Comparison of ENCODE assay signal across 8 cellular contexts in the genomic region with DNA sequence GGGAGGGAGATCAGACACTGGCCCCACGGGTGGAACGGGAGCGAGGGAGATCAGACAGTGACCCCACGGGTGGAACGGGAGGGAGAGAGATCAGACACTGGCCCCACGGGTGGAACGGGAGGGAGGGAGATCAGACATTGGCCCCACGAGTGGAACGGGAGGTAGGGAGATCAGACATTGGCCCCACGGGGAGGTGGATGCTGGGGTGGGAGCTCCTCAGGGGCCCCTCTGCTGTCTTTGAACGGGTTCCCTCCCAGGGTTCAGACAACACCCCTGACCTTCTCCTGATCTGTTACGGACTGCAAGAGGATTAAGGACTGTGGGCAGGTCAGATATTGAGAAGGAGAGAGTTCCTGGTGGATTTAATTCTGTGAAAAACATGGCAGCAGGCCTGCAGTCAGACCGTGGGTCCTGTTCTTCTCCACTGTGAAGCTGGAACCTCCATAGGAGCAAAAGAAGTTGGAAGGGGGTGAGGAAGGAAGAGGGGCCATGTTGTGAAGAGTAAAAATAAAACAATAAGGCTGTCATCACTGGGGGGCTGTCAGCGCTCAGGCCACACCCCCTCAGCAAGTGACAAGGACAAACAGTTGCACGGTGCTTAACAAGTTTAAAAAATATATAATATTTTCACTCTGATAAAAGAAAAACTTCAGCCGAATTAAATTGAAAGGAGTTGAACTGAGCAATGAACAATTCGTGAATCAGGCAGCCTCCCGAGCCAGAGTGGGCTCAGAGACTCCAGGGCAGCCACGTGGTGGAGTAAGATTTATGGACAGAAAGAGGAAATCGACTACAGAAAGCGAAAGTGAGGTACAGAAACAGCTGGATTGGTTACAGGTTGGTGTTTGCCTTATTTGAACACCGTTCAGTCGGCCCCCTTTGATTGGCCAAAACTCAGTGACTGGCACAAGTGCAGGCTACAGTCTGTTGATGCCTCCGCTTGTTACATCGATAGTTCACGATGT.
A peak's percentile ranks its signal among the peaks of the same experiment; 100 is the strongest.
DNase-seq lines count a peak whose midpoint lies in the region; TF ChIP-seq lines count a peak whose summit lies in the region.

No MANE protein-coding gene starts in this region.

- no peak overlapping the region for H3K4me2 ChIP-seq in neuronal stem cell (ENCODE audit: insufficient read depth, low read length, poor library complexity, severe bottlenecking)
- H3K4me2 ChIP-seq in mesendoderm (ENCODE audit: low read length): no peak overlapping the region

- CTCF ChIA-PET in RWPE1 (lab: Yijun Ruan, JAX): interaction anchor here (0.7 to 0.8 kb wide), 4 partner anchors 9 to 521 kb away, joined by 3 to 8 read pairs (median 4); no protein-coding TSS in a partner anchor

- no peaks in the 10 kb centered on the region for H3K27me3 ChIP-seq in Peyer's patch
- H3K27me3 ChIP-seq in neuronal stem cell (ENCODE audit: control insufficient read depth in 3 of 3, insufficient read depth in 3 of 3, low read depth in 1 of 3, low read length in 3 of 3): peaks cover 0 to 21% (median 0%) of the 10 kb centered on the region in 3 experiments
- H3K27me3 ChIP-seq in mesendoderm (ENCODE audit: insufficient read depth, low read length, poor library complexity): no peaks in the 10 kb centered on the region

- POLR2A ChIA-PET in RWPE1 (lab: Yijun Ruan, JAX; ENCODE audit: low non-redundant PET): no interaction called here

- H3K23ac ChIP-seq in neuronal stem cell (ENCODE audit: low read depth, low read length, poor library complexity) (peak overlapping the region; percentile 2), mesendoderm (ENCODE audit: low read length) (no peak overlapping the region)

- H2BK15ac ChIP-seq in neuronal stem cell (ENCODE audit: low read length): no peak overlapping the region
- H2BK15ac ChIP-seq in mesendoderm (replicated peaks; ENCODE audit: low read depth): no peak overlapping the region

- H3K4me3 Mint-ChIP-seq in CD14-positive monocyte: peak overlapping the region; percentile 82 to 96
- peak overlapping the region; percentile 70 for H3K4me3 Mint-ChIP-seq in activated naive CD4-positive, alpha-beta T cell treated with anti-CD3 and anti-CD28 coated beads, Interleukin-2, amount 50 U/mL, for 24 hours

- H3K18ac ChIP-seq in neuronal stem cell (ENCODE audit: low read length): peak overlapping the region; percentile 18
- H3K18ac ChIP-seq in mesendoderm (ENCODE audit: low read length): no peak overlapping the region

- H3K79me1 ChIP-seq in neuronal stem cell (ENCODE audit: low read depth, low read length): no peaks in the 10 kb centered on the region
- H3K79me1 ChIP-seq in mesendoderm (ENCODE audit: low read length): no peaks in the 10 kb centered on the region

- TF ChIP-seq POLR2A in Peyer's patch (IDR thresholded peaks at IDR 0.05): no peak

- H3K4me1 ChIP-seq in Peyer's patch: peaks cover 0 to 6% (median 0%) of the 10 kb centered on the region in 4 donors
- peaks cover 0 to 7% of the 10 kb centered on the region in 2 donors for H3K4me1 ChIP-seq in neuronal stem cell (ENCODE audit: control insufficient read depth in 2 of 2, insufficient read depth in 1 of 2, low read depth in 1 of 2, low read length in 2 of 2)
- no peaks in the 10 kb centered on the region for H3K4me1 ChIP-seq in mesendoderm (ENCODE audit: control insufficient read depth, low read depth, low read length)

- H4K8ac ChIP-seq in neuronal stem cell (ENCODE audit: low read depth, low read length) (no peak overlapping the region), mesendoderm (ENCODE audit: low read depth, low read length) (no peak overlapping the region)

- no peak overlapping the region for H2BK12ac ChIP-seq in neuronal stem cell (ENCODE audit: low read length)

- H3K4ac ChIP-seq in neuronal stem cell (ENCODE audit: low read length) (no peak overlapping the region), mesendoderm (ENCODE audit: low read depth, low read length) (no peak overlapping the region)

- DNase-seq in CD14-positive monocyte (ENCODE audit: low spot score): no peak
- DNase-seq in Peyer's patch: peak in 2 of 3 donors; percentile 67 to 70
- DNase-seq in neuronal stem cell (ENCODE audit: low spot score): no peak
- peak; percentile 53 for DNase-seq in ureter (ENCODE audit: low spot score)
- no peak for DNase-seq in GOT3 (lab: John Stamatoyannopoulos, UW)
- no peak for DNase-seq in RWPE1 (ENCODE audit: low spot score)
- DNase-seq in mesendoderm: no peak

- H3K9ac ChIP-seq in neuronal stem cell (ENCODE audit: low read depth, low read length, poor library complexity) (no peak overlapping the region), mesendoderm (ENCODE audit: low read length) (no peak overlapping the region)

- no peak overlapping the region for H2BK5ac ChIP-seq in neuronal stem cell (ENCODE audit: low read length)
- H2BK5ac ChIP-seq in mesendoderm (ENCODE audit: low read length): no peak overlapping the region

- no peak overlapping the region for H4K5ac ChIP-seq in mesendoderm (ENCODE audit: low read length)

- H2AK5ac ChIP-seq in neuronal stem cell (ENCODE audit: low read depth, low read length): no peak overlapping the region
- H2AK5ac ChIP-seq in mesendoderm (ENCODE audit: low read length): no peak overlapping the region

- peak overlapping the region in 4 of 7 donors; percentile 12 to 78 (median 62) for H3K27ac Mint-ChIP-seq in CD14-positive monocyte
- H3K27ac Mint-ChIP-seq in activated naive CD4-positive, alpha-beta T cell treated with anti-CD3 and anti-CD28 coated beads, Interleukin-2, amount 50 U/mL, for 24 hours: peak overlapping the region; percentile 81

- no peak for TF ChIP-seq CTCF in CD14-positive monocyte (IDR thresholded peaks at IDR 0.05)
- no peak for TF ChIP-seq CTCF in Peyer's patch (IDR thresholded peaks at IDR 0.05)
- TF ChIP-seq CTCF in RWPE1 (conservative IDR thresholded peaks at IDR 0.05; ENCODE audit: low read depth): no peak

- no peak overlapping the region for H4K91ac ChIP-seq in neuronal stem cell (ENCODE audit: low read depth, low read length, poor library complexity)

- peaks cover 27% of the 10 kb centered on the region for H3K4me1 Mint-ChIP-seq in CD14-positive monocyte
- H3K4me1 Mint-ChIP-seq in activated naive CD4-positive, alpha-beta T cell treated with anti-CD3 and anti-CD28 coated beads, Interleukin-2, amount 50 U/mL, for 24 hours: peaks cover 35% of the 10 kb centered on the region

- no peaks in the 10 kb centered on the region for H3K36me3 Mint-ChIP-seq in CD14-positive monocyte
- no peaks in the 10 kb centered on the region for H3K36me3 Mint-ChIP-seq in activated naive CD4-positive, alpha-beta T cell treated with anti-CD3 and anti-CD28 coated beads, Interleukin-2, amount 50 U/mL, for 24 hours

- intact Hi-C loops in CD14-positive monocyte (cut with micrococcal nuclease): no loop called here

- H3K27me3 Mint-ChIP-seq in CD14-positive monocyte (ENCODE audit: low read depth in 3 of 3): peaks cover 2 to 4% (median 3%) of the 10 kb centered on the region in 3 donors
- H3K27me3 Mint-ChIP-seq in activated naive CD4-positive, alpha-beta T cell treated with anti-CD3 and anti-CD28 coated beads, Interleukin-2, amount 50 U/mL, for 24 hours: no peaks in the 10 kb centered on the region

- H3K56ac ChIP-seq in mesendoderm (ENCODE audit: low read length): no peak overlapping the region

- H3K27ac ChIP-seq in Peyer's patch (peak overlapping the region in 1 of 4 donors; percentile 46), neuronal stem cell (replicated peaks; ENCODE audit: low read length) (no peak overlapping the region), RWPE1 (no peak overlapping the region), mesendoderm (ENCODE audit: low read depth, low read length) (no peak overlapping the region)

- H3K36me3 ChIP-seq in Peyer's patch: no peaks in the 10 kb centered on the region
- no peaks in the 10 kb centered on the region for H3K36me3 ChIP-seq in neuronal stem cell (replicated peaks in 1 of 2; ENCODE audit: control insufficient read depth in 2 of 2, insufficient read depth in 2 of 2, low read length in 2 of 2)
- H3K36me3 ChIP-seq in mesendoderm (ENCODE audit: control insufficient read depth, insufficient read depth, low read length): no peaks in the 10 kb centered on the region

- no peak overlapping the region for H3K14ac ChIP-seq in neuronal stem cell (ENCODE audit: low read length)

- no peaks in the 10 kb centered on the region for H3K79me2 ChIP-seq in mesendoderm (ENCODE audit: control insufficient read depth, insufficient read depth, low read length)

- H2BK120ac ChIP-seq in neuronal stem cell (ENCODE audit: low read depth, low read length) (no peak overlapping the region), mesendoderm (ENCODE audit: low read depth, low read length) (no peak overlapping the region)

- peak overlapping the region; percentile 20 for H2AFZ ChIP-seq in neuronal stem cell (ENCODE audit: low read length)

- no CpG with 5 or more reads among the region's 26 CpGs for WGBS in neuronal stem cell (ENCODE audit: extremely low coverage in 2 of 2, insufficient read length in 2 of 2, insufficient replicate concordance in 1 of 2), 2 donors
- WGBS in mesendoderm (ENCODE audit: extremely low coverage, insufficient coverage, low lambda C conversion rate): no CpG with 5 or more reads among the region's 26 CpGs

- H3K9me3 ChIP-seq in Peyer's patch (no peaks in the 10 kb centered on the region), neuronal stem cell (replicated peaks in 1 of 2; ENCODE audit: control insufficient read depth in 2 of 2, insufficient read depth in 1 of 2, low read depth in 1 of 2, low read length in 2 of 2) (no peaks in the 10 kb centered on the region)

- H3K9me3 Mint-ChIP-seq in CD14-positive monocyte: peaks cover 0 to 2% (median 0%) of the 10 kb centered on the region in 7 donors
- no peaks in the 10 kb centered on the region for H3K9me3 Mint-ChIP-seq in activated naive CD4-positive, alpha-beta T cell treated with anti-CD3 and anti-CD28 coated beads, Interleukin-2, amount 50 U/mL, for 24 hours

- H3K4me3 ChIP-seq in Peyer's patch (peak overlapping the region in 3 of 4 donors; percentile 2 to 26 (median 17)), neuronal stem cell (ENCODE audit: low read length in 2 of 2) (no peak overlapping the region), mesendoderm (ENCODE audit: low read length) (no peak overlapping the region)

Comparison
In these comparisons a context has a peak if more than half of its experiments do, and no peak if none do; other contexts are left out.
1. DNase-seq: peak in Peyer's patch (2 of 3) and ureter (single experiment); none in CD14-positive monocyte (single experiment), neuronal stem cell (single experiment), GOT3 (single experiment), RWPE1 (single experiment) and mesendoderm (single experiment).
2. H3K4me3 ChIP-seq: peak in Peyer's patch (3 of 4); none in neuronal stem cell (0 of 2) and mesendoderm (single experiment).